12 cellular contexts compared by ENCODE assay signal in genomic region chr9:38091310-38092199, GRCh38. TPM values are rescaled to one million over a fixed set of nuclear protein-coding genes. Genes with fewer than 3 reads are reported as not detected.
DNase-seq lines count a peak whose midpoint lies in the region; ATAC-seq, FAIRE-seq and TF ChIP-seq lines count a peak whose summit lies in the region.
"Had no signal": no experiment of that assay in that cellular context is flagged by ENCODE, and none has a peak within 500 bp of the region (broad histone marks: within the 10 kb centered on the region; RNA-seq: fewer than 3 reads in every experiment).

No MANE protein-coding gene starts in this region.

- H3K4me3 ChIP-seq in right atrium auricular region (no peak overlapping the region), HepG2 (replicated peaks in 1 of 3; ENCODE audit: insufficient read depth in 1 of 3, low read depth in 2 of 3, low read length in 3 of 3) (no peak overlapping the region)
- H3K4me3 ChIP-seq: Peyer's patch had no signal

- no peak overlapping the region for H3K9ac ChIP-seq in HepG2 (ENCODE audit: insufficient read depth, low read depth, low read length)

- no peak for TF ChIP-seq RAD21 in HepG2 (CRISPR knock-in tag; IDR thresholded peaks at IDR 0.05)

- TF ChIP-seq CTCF in right atrium auricular region (IDR thresholded peaks at IDR 0.05) (no peak), HepG2 (CRISPR knock-in tag; IDR thresholded peaks at IDR 0.05) (no peak)

- no peak overlapping the region for H3K4me2 ChIP-seq in HepG2 (ENCODE audit: low read depth, low read length)

- 42% methylated on average over 7 of the region's 7 CpGs for WGBS in HepG2 (ENCODE audit: low lambda C conversion rate)

- BruUV-seq in HepG2 (replicated peaks; lab: Mats Ljungman, UMichigan): no TSS peak

- in situ Hi-C loops in HepG2 (cut with HindIII; ENCODE audit: extremely low pct_ligation_motif_present, low pct_unique_long_range_greater_than_20kb): loop anchor here (10.0 kb wide), 1 partner anchor 163 kb away; no protein-coding TSS in a partner anchor

- TF ChIP-seq POLR2A in HepG2 (IDR thresholded peaks at IDR 0.05; ENCODE audit: insufficient read depth in 1 of 2, low read depth in 2 of 2, low read length in 2 of 2): no peak

- H3K4me1 ChIP-seq in right atrium auricular region (peaks cover 0 to 3% of the 10 kb centered on the region in 2 donors), HepG2 (ENCODE audit: insufficient read depth, low read length) (no peaks in the 10 kb centered on the region; the same call in 1 of the 2 replicates)

- FAIRE-seq in HepG2 (lab: Jason Lieb, UNC): no peak

- intact Hi-C loops in left ventricle myocardium superior (cut with micrococcal nuclease): no loop called here
- intact Hi-C loops in HepG2 (cut with micrococcal nuclease; ENCODE audit: unreplicated experiment): no loop called here

- DNase-seq in right atrium auricular region (ENCODE audit: low spot score) (peak; percentile 42), left ventricle myocardium superior (no peak), NCI-H1092 (lab: John Stamatoyannopoulos, UW) (peak; percentile 34), HepG2 (ENCODE audit: low spot score) (no peak), H4 (ENCODE audit: low spot score) (no peak), EL (no peak), activated gamma-delta T cell treated with Interleukin-2 at 50 U/mL for 16 hours (no peak)
- DNase-seq: brain microvascular endothelial cell, foreskin keratinocyte, Peyer's patch had no signal

- H3K9me3 ChIP-seq in right atrium auricular region (no peaks in the 10 kb centered on the region), HepG2 (ENCODE audit: low read length) (no peaks in the 10 kb centered on the region)
- H3K9me3 ChIP-seq: Peyer's patch had no signal

- H3K36me3 ChIP-seq in right atrium auricular region (no peaks in the 10 kb centered on the region), HepG2 (replicated peaks in 1 of 2; ENCODE audit: control insufficient read depth in 1 of 2, insufficient read depth in 2 of 2, low read length in 2 of 2) (no peaks in the 10 kb centered on the region)
- H3K36me3 ChIP-seq: brain microvascular endothelial cell, Peyer's patch had no signal

- H3K27me3 ChIP-seq in right atrium auricular region (no peaks in the 10 kb centered on the region), HepG2 (ENCODE audit: control insufficient read depth in 1 of 2, insufficient read depth in 2 of 2, low read length in 2 of 2) (peaks cover 3 to 23% of the 10 kb centered on the region in 2 experiments; a peak in 3 of 5 replicates)
- H3K27me3 ChIP-seq: brain microvascular endothelial cell, foreskin keratinocyte, Peyer's patch had no signal

- TF ChIP-seq EP300 in HepG2 (IDR thresholded peaks at IDR 0.05; ENCODE audit: low read depth in 2 of 2, low read length in 2 of 2): no peak
- TF ChIP-seq EP300 in HepG2 (CRISPR knock-in tag; IDR thresholded peaks at IDR 0.05; ENCODE audit: borderline replicate concordance): no peak

- POLR2A ChIA-PET in HepG2 (lab: Yijun Ruan, JAX): no interaction called here

- H4K20me1 ChIP-seq in HepG2 (ENCODE audit: insufficient read depth, low read length): no peaks in the 10 kb centered on the region

- CTCF ChIA-PET in HepG2 (lab: Yijun Ruan, JAX; ENCODE audit: low intra/inter-chr PET ratio, low total read pairs): no interaction called here

- H2AFZ ChIP-seq in HepG2 (ENCODE audit: low read length): no peak overlapping the region

- ATAC-seq in left ventricle myocardium superior (no peak), HG02798 (IDR thresholded peaks at IDR 0.05; ENCODE audit: poor library complexity, unreplicated experiment) (peak; percentile 57), HepG2 (no peak)
- ATAC-seq: foreskin keratinocyte had no signal

- H3K27ac ChIP-seq in right atrium auricular region (no peak overlapping the region), HepG2 (ENCODE audit: extremely low read length, insufficient read depth, low read length) (no peak overlapping the region)
- H3K27ac ChIP-seq: brain microvascular endothelial cell, foreskin keratinocyte, Peyer's patch had no signal

- H3K79me2 ChIP-seq in HepG2 (ENCODE audit: insufficient read depth, low read length): no peaks in the 10 kb centered on the region

TF ChIP-seq in HepG2, 621 proteins besides CTCF, POLR2A, EP300 and RAD21:
- TF ChIP-seq ZFP90 (CRISPR knock-in tag; IDR thresholded peaks at IDR 0.05; ENCODE audit: borderline replicate concordance) (no peak), JUN (CRISPR knock-in tag; IDR thresholded peaks at IDR 0.05) (no peak)
- TF ChIP-seq, protein P1, sequence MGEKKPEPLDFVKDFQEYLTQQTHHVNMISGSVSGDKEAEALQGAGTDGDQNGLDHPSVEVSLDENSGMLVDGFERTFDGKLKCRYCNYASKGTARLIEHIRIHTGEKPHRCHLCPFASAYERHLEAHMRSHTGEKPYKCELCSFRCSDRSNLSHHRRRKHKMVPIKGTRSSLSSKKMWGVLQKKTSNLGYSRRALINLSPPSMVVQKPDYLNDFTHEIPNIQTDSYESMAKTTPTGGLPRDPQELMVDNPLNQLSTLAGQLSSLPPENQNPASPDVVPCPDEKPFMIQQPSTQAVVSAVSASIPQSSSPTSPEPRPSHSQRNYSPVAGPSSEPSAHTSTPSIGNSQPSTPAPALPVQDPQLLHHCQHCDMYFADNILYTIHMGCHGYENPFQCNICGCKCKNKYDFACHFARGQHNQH (CRISPR knock-in tag; IDR thresholded peaks at IDR 0.05): no peak

RNA-seq across cellular contexts. Expression of gene SHB, which starts 22.5 kb away (rescaled TPM):
- total RNA-seq in right atrium auricular region: 10 to 100 TPM; 33.9 to 39.9 TPM
- 15.9 TPM for total RNA-seq in left ventricle myocardium superior
- total RNA-seq in HepG2 (2016; rRNA removed; fragmentation: Illumina TruSeq; extraction: Trizol): 14.7 and 19.4 TPM in 2 replicates
- 7.3 and 8.2 TPM in 2 replicates for total RNA-seq in HepG2 (2016; cell fraction: cytosol; rRNA removed; fragmentation: Illumina TruSeq; extraction: Trizol; ENCODE audit: low read depth)
- total RNA-seq in HepG2 (2016; cell fraction: insoluble cytoplasmic fraction; rRNA removed; fragmentation: Illumina TruSeq; extraction: Trizol): 12.9 and 18.0 TPM in 2 replicates
- total RNA-seq in HepG2 (2016; cell fraction: membrane; rRNA removed; fragmentation: Illumina TruSeq; extraction: Trizol): 16.0 and 20.4 TPM in 2 replicates
- total RNA-seq in HepG2 (2016; cell fraction: nucleus; rRNA removed; fragmentation: Illumina TruSeq; extraction: Trizol): 12.0 and 14.5 TPM in 2 replicates
- polyA plus RNA-seq in HepG2 (2011; rRNA removed): 20.7 and 25.3 TPM in 2 replicates
- polyA plus RNA-seq in HepG2 (2011; cell fraction: cytosol; rRNA removed): 19.8 and 24.1 TPM in 2 replicates
- 26.3 and 29.8 TPM in 2 replicates for polyA plus RNA-seq in HepG2 (2011; cell fraction: nucleus; rRNA removed)
- polyA plus RNA-seq in HepG2 (2012): 16.2 and 22.8 TPM in 2 replicates
- polyA plus RNA-seq in HepG2 (2016; cell fraction: cytosol; fragmentation: Illumina TruSeq; extraction: Trizol; ENCODE audit: low read depth): 9.0 and 11.2 TPM in 2 replicates
- 21.3 and 23.2 TPM in 2 replicates for polyA plus RNA-seq in HepG2 (2016; cell fraction: insoluble cytoplasmic fraction; fragmentation: Illumina TruSeq; extraction: Trizol; ENCODE audit: low read depth)
- 18.0 and 21.9 TPM in 2 replicates for polyA plus RNA-seq in HepG2 (2016; cell fraction: membrane; fragmentation: Illumina TruSeq; extraction: Trizol; ENCODE audit: low read depth)
- polyA plus RNA-seq in HepG2 (2016; cell fraction: nucleus; fragmentation: Illumina TruSeq; extraction: Trizol; ENCODE audit: insufficient read depth, low read depth): 17.6 and 17.8 TPM in 2 replicates
- 8.6 and 37.7 TPM in 2 replicates for polyA minus RNA-seq in HepG2 (2011; rRNA and poly(A)+ RNA removed; ENCODE audit: low replicate concordance)
- polyA minus RNA-seq in HepG2 (2011; cell fraction: cytosol; rRNA and poly(A)+ RNA removed): 28.1 and 28.8 TPM in 2 replicates
- 42.1 and 49.2 TPM in 2 replicates for polyA minus RNA-seq in HepG2 (2011; cell fraction: nucleus; rRNA and poly(A)+ RNA removed)
- 8.7 and 10.1 TPM in 2 replicates for total RNA-seq in H4 (2014; rRNA removed; shearing (Covaris generic))
- polyA plus RNA-seq: IgD-negative memory B cell had no signal

Comparison
In these comparisons a context has a peak if more than half of its experiments do, and no peak if none do; other contexts are left out.
1. DNase-seq: peak in right atrium auricular region (single experiment) and NCI-H1092 (single experiment); none in left ventricle myocardium superior (single experiment), HepG2 (single experiment), H4 (single experiment), EL (single experiment) and activated gamma-delta T cell treated with Interleukin-2 at 50 U/mL for 16 hours (single experiment).